20 cellular contexts compared by ENCODE assay signal in the genomic region with DNA sequence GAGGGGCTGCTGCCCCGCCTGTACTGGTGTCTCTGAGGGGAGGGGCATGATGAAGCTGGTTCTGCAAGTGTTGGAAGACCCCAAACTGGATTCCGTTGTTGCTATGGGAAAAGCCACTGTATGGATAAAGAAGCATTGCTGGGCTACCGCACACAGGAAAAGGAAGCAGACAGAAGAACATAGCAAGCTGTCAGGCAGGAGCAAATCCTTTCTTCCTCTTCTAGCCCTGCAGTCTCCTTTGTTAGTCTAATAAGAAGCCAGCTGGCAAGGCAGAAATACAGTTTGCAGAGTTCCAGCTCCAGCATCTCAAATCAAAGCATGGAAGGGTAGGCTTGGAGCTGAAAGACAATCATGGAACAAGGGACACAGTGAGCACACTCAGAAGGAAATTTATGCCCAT. TPM values are rescaled to one million over a fixed set of nuclear protein-coding genes. Genes with fewer than 3 reads are reported as not detected.
"Had no signal": no experiment of that assay in that cellular context is flagged by ENCODE, and none has a peak within 500 bp of the region (broad histone marks: within the 10 kb centered on the region; RNA-seq: fewer than 3 reads in every experiment).

No MANE protein-coding gene starts in this region.

- H3K27me3 ChIP-seq: ascending aorta, gastroesophageal sphincter had no signal

- H3K36me3 ChIP-seq: ascending aorta, gastroesophageal sphincter, spleen, WERI-Rb-1 had no signal

- H3K36me3 Mint-ChIP-seq: type B pancreatic cell had no signal

- H3K4me3 Mint-ChIP-seq: activated CD8-positive, alpha-beta T cell treated with anti-CD3 and anti-CD28 coated beads, Interleukin-2, amount 10 ng/mL, durations not matched to agents 7 days and 5 days; naive thymus-derived CD8-positive, alpha-beta T cell; type B pancreatic cell had no signal

- DNase-seq: activated CD4-positive, alpha-beta T cell treated with anti-CD3 and anti-CD28 coated beads for 4 hours; activated CD8-positive, alpha-beta memory T cell treated with anti-CD3 and anti-CD28 coated beads, Interleukin-2, amount 50 U/mL, for 48 hours; activated CD8-positive, alpha-beta T cell treated with anti-CD3 and anti-CD28 coated beads, Interleukin-2, amount 10 ng/mL, durations not matched to agents 7 days and 5 days; effector CD8-positive, alpha-beta T cell; naive thymus-derived CD8-positive, alpha-beta T cell; psoas muscle; spleen; stimulated activated CD4-positive, alpha-beta T cell treated with anti-CD3 and anti-CD28 coated beads, Interleukin-2, amount 100 ng/mL, for 24 hours; stimulated activated naive CD4-positive, alpha-beta T cell treated with Interleukin-2 at 50 U/mL for 16 hours; SW 1271; WERI-Rb-1 had no signal

- H2AFZ ChIP-seq: hepatocyte had no signal

- H3K4me1 Mint-ChIP-seq: naive thymus-derived CD8-positive, alpha-beta T cell had no signal

- ATAC-seq: activated CD8-positive, alpha-beta T cell treated with anti-CD3 and anti-CD28 coated beads, Interleukin-2, amount 10 ng/mL, durations not matched to agents 7 days and 5 days; gastroesophageal sphincter; naive thymus-derived CD8-positive, alpha-beta T cell; psoas muscle; sciatic nerve had no signal

- H3K27ac ChIP-seq: ascending aorta, epithelial cell of prostate, gastroesophageal sphincter, hepatocyte, psoas muscle, spleen, WERI-Rb-1 had no signal

- H3K4me1 ChIP-seq: ascending aorta, psoas muscle, spleen had no signal

- H3K4me2 ChIP-seq: hepatocyte had no signal

- H3K4me3 ChIP-seq: ascending aorta, gastroesophageal sphincter, hepatocyte, psoas muscle, spleen had no signal

- H3K27ac Mint-ChIP-seq: activated CD8-positive, alpha-beta T cell treated with anti-CD3 and anti-CD28 coated beads, Interleukin-2, amount 10 ng/mL, durations not matched to agents 7 days and 5 days; naive thymus-derived CD8-positive, alpha-beta T cell; type B pancreatic cell had no signal

- H3K9me3 ChIP-seq: ascending aorta, gastroesophageal sphincter, psoas muscle, spleen had no signal

RNA-seq across cellular contexts. Expression of gene NR1H4, which starts 26.3 kb away (rescaled TPM):
- total RNA-seq: activated CD8-positive, alpha-beta T cell treated with anti-CD3 and anti-CD28 coated beads, Interleukin-2, amount 10 ng/mL, durations not matched to agents 7 days and 5 days; cardiac septum; gastroesophageal sphincter; lower leg skin; naive thymus-derived CD8-positive, alpha-beta T cell; omental fat pad had no signal
- polyA plus RNA-seq: naive thymus-derived CD8-positive, alpha-beta T cell; psoas muscle had no signal
